Comparison of ENCODE assay signal across 12 cellular contexts in the genomic region with DNA sequence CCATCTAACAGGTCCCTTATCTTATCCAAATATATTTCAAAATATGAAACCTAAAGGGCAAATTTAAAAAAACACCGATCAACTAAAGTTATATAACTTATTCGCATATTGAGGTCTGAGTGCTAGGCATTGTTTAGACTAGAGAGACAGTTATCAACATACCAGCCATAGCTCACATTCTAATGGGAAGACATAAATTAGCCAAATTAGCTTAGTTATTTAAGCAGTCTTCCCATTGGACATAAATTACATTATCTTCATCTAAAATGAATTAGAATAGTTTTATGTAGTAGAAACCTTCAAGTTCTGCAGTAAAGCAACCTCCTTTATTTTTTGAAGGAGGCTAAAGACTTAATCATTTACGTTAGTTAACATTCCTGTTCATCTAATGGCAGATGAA.
"Had no signal": no experiment of that assay in that cellular context is flagged by ENCODE, and none has a peak within 500 bp of the region (broad histone marks: within the 10 kb centered on the region; RNA-seq: fewer than 3 reads in every experiment).

No MANE protein-coding gene starts in this region.

- H3K27ac Mint-ChIP-seq: activated B cell treated with CpG ODN at 0.5 μM for 24 hours; activated CD4-positive, alpha-beta T cell treated with anti-CD3 and anti-CD28 coated beads, Interleukin-2, amount 10 ng/mL, durations not matched to agents 7 days and 5 days; stimulated activated memory B cell treated with anti-CD40 and anti-IgM and Interleukin-4, amounts not matched to agents 10 μg/mL and 1 μg/mL and 100 μg/mL, for 72 hours had no signal

- H3K4me3 ChIP-seq: esophagus squamous epithelium, tibial artery, uterus had no signal

- H3K36me3 ChIP-seq: uterus had no signal

- DNase-seq: activated B cell treated with CpG ODN at 0.5 μM for 24 hours; activated CD4-positive, alpha-beta T cell treated with anti-CD3 and anti-CD28 coated beads, Interleukin-2, amount 10 ng/mL, durations not matched to agents 7 days and 5 days; activated naive CD4-positive, alpha-beta T cell treated with anti-CD3 and anti-CD28 coated beads, Interleukin-2, amount 50 U/mL, for 16 hours; amygdala; esophagus squamous epithelium; foreskin keratinocyte; islet precursor cell; naive thymus-derived CD4-positive, alpha-beta T cell; posterior cingulate gyrus; tibial artery; uterus had no signal

- H3K27ac ChIP-seq: esophagus squamous epithelium, foreskin keratinocyte, tibial artery, uterus had no signal

- H3K4me3 Mint-ChIP-seq: activated B cell treated with CpG ODN at 0.5 μM for 24 hours; activated CD4-positive, alpha-beta T cell treated with anti-CD3 and anti-CD28 coated beads, Interleukin-2, amount 10 ng/mL, durations not matched to agents 7 days and 5 days; naive thymus-derived CD4-positive, alpha-beta T cell; stimulated activated memory B cell treated with anti-CD40 and anti-IgM and Interleukin-4, amounts not matched to agents 10 μg/mL and 1 μg/mL and 100 μg/mL, for 72 hours had no signal

- H3K27me3 Mint-ChIP-seq: activated B cell treated with CpG ODN at 0.5 μM for 24 hours; activated CD4-positive, alpha-beta T cell treated with anti-CD3 and anti-CD28 coated beads, Interleukin-2, amount 10 ng/mL, durations not matched to agents 7 days and 5 days; naive thymus-derived CD4-positive, alpha-beta T cell; stimulated activated memory B cell treated with anti-CD40 and anti-IgM and Interleukin-4, amounts not matched to agents 10 μg/mL and 1 μg/mL and 100 μg/mL, for 72 hours had no signal

- ATAC-seq: foreskin keratinocyte; naive thymus-derived CD4-positive, alpha-beta T cell; stimulated activated memory B cell treated with anti-CD40 and anti-IgM and Interleukin-4, amounts not matched to agents 10 μg/mL and 1 μg/mL and 100 μg/mL, for 72 hours had no signal

- H3K4me1 ChIP-seq: foreskin keratinocyte, uterus had no signal

- H3K9me3 ChIP-seq: esophagus squamous epithelium, tibial artery, uterus had no signal

- H3K9me3 Mint-ChIP-seq: activated B cell treated with CpG ODN at 0.5 μM for 24 hours; activated CD4-positive, alpha-beta T cell treated with anti-CD3 and anti-CD28 coated beads, Interleukin-2, amount 10 ng/mL, durations not matched to agents 7 days and 5 days; naive thymus-derived CD4-positive, alpha-beta T cell; stimulated activated memory B cell treated with anti-CD40 and anti-IgM and Interleukin-4, amounts not matched to agents 10 μg/mL and 1 μg/mL and 100 μg/mL, for 72 hours had no signal

- H3K27me3 ChIP-seq: esophagus squamous epithelium, foreskin keratinocyte, tibial artery, uterus had no signal
